ENCODE assay signal across 2 cellular contexts in the genomic region with DNA sequence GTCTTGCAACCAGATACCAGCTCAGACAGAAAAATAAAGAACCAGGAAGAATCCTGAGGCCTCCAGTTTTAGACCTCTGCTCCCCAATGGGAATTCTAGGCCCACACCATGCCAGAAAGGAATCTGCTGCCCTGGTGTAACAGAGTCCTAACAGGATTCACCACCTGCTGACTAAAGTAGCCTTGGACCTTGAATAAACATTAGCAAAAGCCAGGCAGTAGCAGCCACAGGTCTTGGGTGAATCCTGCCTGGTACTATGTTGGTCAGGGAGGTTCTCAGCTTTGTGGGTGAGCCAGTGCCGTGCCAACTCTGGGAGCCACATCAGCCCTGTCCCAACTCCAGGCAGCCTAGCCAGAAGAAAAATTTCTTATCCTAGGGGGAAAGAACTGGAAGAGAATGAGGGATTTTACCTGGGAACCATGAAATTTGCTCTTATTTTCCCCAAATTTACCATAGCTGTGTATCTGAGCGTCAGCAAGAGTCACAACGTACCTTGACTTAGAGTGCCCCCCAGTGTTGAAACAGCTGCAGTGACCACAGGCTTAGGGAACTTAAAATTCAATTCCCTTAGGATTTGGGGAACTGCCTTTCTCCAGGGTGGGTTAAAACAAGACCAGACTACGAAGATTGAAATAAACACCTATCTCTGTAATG.
TF ChIP-seq lines count a peak whose summit lies in the region.

No MANE protein-coding gene starts in this region.

TF ChIP-seq in SK-N-SH, 30 proteins besides CTCF, POLR2A, EP300 and RAD21 (continued from another document):
- TF ChIP-seq RXRA (IDR thresholded peaks at IDR 0.05; ENCODE audit: borderline replicate concordance, low read depth), result no peak
- TF ChIP-seq POLR2AphosphoS5 (IDR thresholded peaks at IDR 0.05; ENCODE audit: low read depth, low read length), result no peak
- TF ChIP-seq MEF2A (IDR thresholded peaks at IDR 0.05; ENCODE audit: borderline replicate concordance, low read depth), result no peak
- TF ChIP-seq NRF1 (IDR thresholded peaks at IDR 0.05; ENCODE audit: low read depth, low read length), result no peak
- no peak for TF ChIP-seq ELF1 (IDR thresholded peaks at IDR 0.05)
- TF ChIP-seq FOXM1 (IDR thresholded peaks at IDR 0.05; ENCODE audit: low read depth), result no peak
TF ChIP-seq in SK-N-SH: peak in this region for 0.

TF ChIP-seq in SK-N-SH treated with all-trans-retinoic acid at 6 μM for 48 hours, 23 proteins besides CTCF, POLR2A, EP300 and RAD21 (continued from another document):
- TF ChIP-seq, protein P1, sequence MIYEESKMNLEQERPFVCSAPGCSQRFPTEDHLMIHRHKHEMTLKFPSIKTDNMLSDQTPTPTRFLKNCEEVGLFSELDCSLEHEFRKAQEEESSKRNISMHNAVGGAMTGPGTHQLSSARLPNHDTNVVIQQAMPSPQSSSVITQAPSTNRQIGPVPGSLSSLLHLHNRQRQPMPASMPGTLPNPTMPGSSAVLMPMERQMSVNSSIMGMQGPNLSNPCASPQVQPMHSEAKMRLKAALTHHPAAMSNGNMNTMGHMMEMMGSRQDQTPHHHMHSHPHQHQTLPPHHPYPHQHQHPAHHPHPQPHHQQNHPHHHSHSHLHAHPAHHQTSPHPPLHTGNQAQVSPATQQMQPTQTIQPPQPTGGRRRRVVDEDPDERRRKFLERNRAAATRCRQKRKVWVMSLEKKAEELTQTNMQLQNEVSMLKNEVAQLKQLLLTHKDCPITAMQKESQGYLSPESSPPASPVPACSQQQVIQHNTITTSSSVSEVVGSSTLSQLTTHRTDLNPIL (CRISPR knock-in tag; IDR thresholded peaks at IDR 0.05; ENCODE audit: low read depth), result no peak
- no peak for TF ChIP-seq CSDC2 (CRISPR knock-in tag; IDR thresholded peaks at IDR 0.05)
TF ChIP-seq in SK-N-SH treated with all-trans-retinoic acid at 6 μM for 48 hours: peak in this region for 0.
